ENCODE assay signal across 10 cellular contexts in genomic region chr19:6577410-6578125, GRCh38. TPM values are rescaled to one million over a fixed set of nuclear protein-coding genes. Genes with fewer than 3 reads are reported as not detected.
A peak's percentile ranks its signal among the peaks of the same experiment; 100 is the strongest.
DNase-seq lines count a peak whose midpoint lies in the region; ATAC-seq, FAIRE-seq and TF ChIP-seq lines count a peak whose summit lies in the region.
"Had no signal": no experiment of that assay in that cellular context is flagged by ENCODE, and none has a peak within 500 bp of the region (broad histone marks: within the 10 kb centered on the region; RNA-seq: fewer than 3 reads in every experiment).

No MANE protein-coding gene starts in this region.

- H3K9me3 ChIP-seq in A549, result no peaks in the 10 kb centered on the region
- H3K9me3 ChIP-seq: adrenal gland, neutrophil had no signal

- peaks cover 47% of the 10 kb centered on the region for H3K4me1 ChIP-seq in A549
- H3K4me1 ChIP-seq: adrenal gland had no signal

- POLR2A ChIA-PET in A549 (lab: Yijun Ruan, JAX), result interaction anchor here (1.2 kb wide), 1 partner anchor 47 kb away, joined by 4 read pairs; the partner anchor contains the start of gene TNFSF9

- in situ Hi-C loops in ACHN (cut with HindIII; ENCODE audit: low pct_ligation_motif_present, low pct_unique_long_range_greater_than_20kb, low sequenced_read_pairs), result no loop called here

- H3K27ac ChIP-seq in A549, result peak overlapping the region; percentile 84 to 87
- H3K27ac ChIP-seq: neutrophil had no signal

- TF ChIP-seq RAD21 in A549 (conservative IDR thresholded peaks at IDR 0.05 in 1 of 2, IDR thresholded peaks at IDR 0.05 in 1 of 2), result no peak

- TF ChIP-seq EP300 in A549 (IDR thresholded peaks at IDR 0.05), result no peak

- no peak for TF ChIP-seq CTCF in A549 (IDR thresholded peaks at IDR 0.05)
- TF ChIP-seq CTCF in D721Med (IDR thresholded peaks at IDR 0.05; ENCODE audit: insufficient read depth, missing control alignments), result no peak

- no peak for TF ChIP-seq POLR2A in A549 (IDR thresholded peaks at IDR 0.05; ENCODE audit: low read length)

- CTCF ChIA-PET in A549 (lab: Yijun Ruan, JAX), result no interaction called here

- DNase-seq in A549 (ENCODE audit: low read depth in 1 of 2, low spot score in 1 of 2), result peak in 1 of 2 experiments; percentile 66
- peak; percentile 98 for DNase-seq in NOMO-1 treated with DMSO at 0.1 percent for 48 hours (lab: John Stamatoyannopoulos, UW; ENCODE audit: unreplicated experiment)
- DNase-seq in left colon, result peak; percentile 22 to 71
- no peak for DNase-seq in D721Med (ENCODE audit: insufficient read length, low spot score)
- no peak for DNase-seq in NCI-H2227 treated with DMSO at 0.1 percent for 48 hours (lab: John Stamatoyannopoulos, UW)
- no peak for DNase-seq in ACHN

- H3K4me3 ChIP-seq in A549, result no peak overlapping the region
- H3K4me3 ChIP-seq: adrenal gland had no signal

- WGBS in A549 (ENCODE audit: missing lambda C conversion rate), result 45% methylated on average over 5 of the region's 5 CpGs

- no peak for FAIRE-seq in A549 (lab: Jason Lieb, UNC)
- FAIRE-seq in D721Med (lab: Jason Lieb, UNC), result no peak

- ATAC-seq in A549 (peak; percentile 43 to 62; a peak in 4 of 6 replicates), GM18870 (IDR thresholded peaks at IDR 0.05; ENCODE audit: unreplicated experiment) (peak; percentile 66), HG02938 (IDR thresholded peaks at IDR 0.05; ENCODE audit: unreplicated experiment) (peak; percentile 72), left colon (peak; percentile 89)

- H3K4me2 ChIP-seq in A549, result peak overlapping the region; percentile 59

- intact Hi-C loops in left colon (cut with DNase I, micrococcal nuclease), result no loop called here

TF ChIP-seq in A549, 52 proteins besides CTCF, POLR2A, EP300 and RAD21:
- TF ChIP-seq POLR2AphosphoS2 (conservative IDR thresholded peaks at IDR 0.05; ENCODE audit: low read length) (no peak), ZFP36 (IDR thresholded peaks at IDR 0.05; ENCODE audit: borderline replicate concordance, partially characterized antibody) (no peak), TP53 (CRISPR knock-in tag; IDR thresholded peaks at IDR 0.05) (peak; percentile 38; the same call in 1 of the 2 replicates), TFCP2L1 (CRISPR knock-in tag; IDR thresholded peaks at IDR 0.05) (no peak)

RNA-seq across cellular contexts. Expression of gene CD70, which starts 13.4 kb away (rescaled TPM):
- polyA plus RNA-seq in A549 (2011; rRNA removed) (7.7 and 10.0 TPM in 2 replicates), A549 (2017; fragmentation: RNase III; extraction: RNeasy Plus Mini Kit Qiagen cat#74134 plus additional on column Dnase treatment) (25.0 to 43.3 TPM (median 35.7 TPM) in 3 replicates)
- polyA plus RNA-seq in A549 (2012; cell fraction: cytosol; rRNA removed), result 19.2 and 29.9 TPM in 2 replicates
- polyA plus RNA-seq in A549 (2012; cell fraction: nucleus; rRNA removed), result 27.0 and 38.1 TPM in 2 replicates
- polyA minus RNA-seq in A549 (2011; rRNA and poly(A)+ RNA removed), result 4.9 and 5.6 TPM in 2 replicates
- under 1 TPM in 1 of 2 donors, not detected in 1; 0.64 TPM for total RNA-seq in left colon

RNA-seq across cellular contexts. Expression of gene TNFSF9, which starts 46.7 kb away (rescaled TPM):
- polyA plus RNA-seq in A549 (2011; rRNA removed) (5.4 and 6.3 TPM in 2 replicates), A549 (2017; fragmentation: RNase III; extraction: RNeasy Plus Mini Kit Qiagen cat#74134 plus additional on column Dnase treatment) (11.1 to 16.7 TPM (median 15.9 TPM) in 3 replicates)
- 7.6 and 11.7 TPM in 2 replicates for polyA plus RNA-seq in A549 (2012; cell fraction: cytosol; rRNA removed)
- polyA plus RNA-seq in A549 (2012; cell fraction: nucleus; rRNA removed), result 10.4 and 15.2 TPM in 2 replicates
- polyA minus RNA-seq in A549 (2011; rRNA and poly(A)+ RNA removed), result 1.9 and 2.6 TPM in 2 replicates
- 1 to 10 TPM; 1.6 to 2.7 TPM for total RNA-seq in left colon

Comparison
In these comparisons a context has a peak if more than half of its experiments do, and no peak if none do; other contexts are left out.
1. DNase-seq: peak in NOMO-1 treated with DMSO at 0.1 percent for 48 hours (single experiment) and left colon (2 of 2); none in D721Med (single experiment), NCI-H2227 treated with DMSO at 0.1 percent for 48 hours (single experiment) and ACHN (single experiment).
2. Peak in every context shown above with its lines, with median percentiles within 50 percentile points of each other: ATAC-seq.